Comparison of ENCODE assay signal across 10 cellular contexts in the genomic region with DNA sequence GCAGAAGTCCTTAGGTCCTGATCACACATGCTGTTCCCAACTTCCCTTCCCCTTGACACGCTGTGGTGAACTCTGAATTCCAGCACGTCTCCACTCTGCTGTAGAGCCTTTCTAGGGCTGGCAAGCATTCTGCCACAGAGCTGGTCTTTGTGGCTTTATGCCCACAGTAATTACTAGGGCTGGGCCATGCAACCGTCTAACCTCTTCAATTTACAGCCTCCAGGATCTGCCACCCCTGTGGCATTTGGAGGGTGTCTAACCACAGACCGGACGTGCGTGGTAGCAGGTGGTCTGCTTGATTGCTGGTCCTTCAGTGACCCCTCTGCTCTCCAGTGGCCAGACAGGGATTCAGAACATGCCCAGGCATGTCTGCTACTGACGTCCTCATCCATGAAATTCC. TPM values are rescaled to one million over a fixed set of nuclear protein-coding genes. Genes with fewer than 3 reads are reported as not detected.
A peak's percentile ranks its signal among the peaks of the same experiment; 100 is the strongest.
DNase-seq lines count a peak whose midpoint lies in the region; ATAC-seq and TF ChIP-seq lines count a peak whose summit lies in the region.
"Had no signal": no experiment of that assay in that cellular context is flagged by ENCODE, and none has a peak within 500 bp of the region (broad histone marks: within the 10 kb centered on the region; RNA-seq: fewer than 3 reads in every experiment).

No MANE protein-coding gene starts in this region.

- no peak overlapping the region for H3K27ac Mint-ChIP-seq in Caco-2 (ENCODE audit: unreplicated experiment)
- no peak overlapping the region for H3K27ac Mint-ChIP-seq in activated T-cell treated with anti-CD3 and anti-CD28 coated beads, Interleukin-2, amount 50 U/mL, for 72 hours

- H3K9me3 Mint-ChIP-seq in Caco-2 (ENCODE audit: unreplicated experiment) = no peaks in the 10 kb centered on the region
- no peaks in the 10 kb centered on the region for H3K9me3 Mint-ChIP-seq in activated T-cell treated with anti-CD3 and anti-CD28 coated beads, Interleukin-2, amount 50 U/mL, for 72 hours

- no peaks in the 10 kb centered on the region for H3K36me3 Mint-ChIP-seq in Caco-2 (ENCODE audit: insufficient read depth, unreplicated experiment)
- no peaks in the 10 kb centered on the region for H3K36me3 Mint-ChIP-seq in activated T-cell treated with anti-CD3 and anti-CD28 coated beads, Interleukin-2, amount 50 U/mL, for 72 hours (ENCODE audit: insufficient read depth in 2 of 2)

- peaks cover 22% of the 10 kb centered on the region; the same call in 1 of the 2 replicates for H3K27me3 ChIP-seq in ACC112 (ENCODE audit: insufficient read depth, low read length)
- H3K27me3 ChIP-seq in Caco-2 (replicated peaks; ENCODE audit: control insufficient read depth, insufficient read depth, low read length) = no peaks in the 10 kb centered on the region

- no peak overlapping the region for H2AFZ ChIP-seq in ACC112 (ENCODE audit: low read length, unreplicated experiment)

- H3K9me3 ChIP-seq in Caco-2 = peaks cover 4% of the 10 kb centered on the region; the same call in 1 of the 2 replicates

- POLR2A ChIA-PET in RWPE1 (lab: Yijun Ruan, JAX; ENCODE audit: low non-redundant PET) = no interaction called here
- POLR2A ChIA-PET in Caco-2 (lab: Charles Lee) = no interaction called here

- DNase-seq in GM03348 (ENCODE audit: low spot score) = peak; percentile 14
- peak; percentile 23 for DNase-seq in RWPE1 (ENCODE audit: low spot score)
- peak; percentile 35 for DNase-seq in iPS-NIHi11 (ENCODE audit: low spot score)
- no peak for DNase-seq in Caco-2
- DNase-seq in activated T-cell treated with anti-CD3 and anti-CD28 coated beads, Interleukin-2, amount 50 U/mL, for 72 hours = no peak
- no peak for DNase-seq in NCI-H69 (lab: John Stamatoyannopoulos, UW)
- DNase-seq: activated T-cell treated with anti-CD3 and anti-CD28 coated beads, Interleukin-2, amount 50 U/mL, for 1 hour; NCI-H1417 treated with DMSO at 0.1 percent for 48 hours had no signal

- BruUV-seq in Caco-2 (replicated peaks; lab: Mats Ljungman, UMichigan) = no TSS peak

- ATAC-seq in activated T-cell treated with anti-CD3 and anti-CD28 coated beads, Interleukin-2, amount 50 U/mL, for 72 hours (replicated peaks in 1 of 2) = no peak
- no peak for ATAC-seq in HG03025 (IDR thresholded peaks at IDR 0.05; ENCODE audit: low FRiP score, unreplicated experiment)

- H3K27me3 Mint-ChIP-seq in Caco-2 (ENCODE audit: insufficient read depth, unreplicated experiment) = peaks cover 8% of the 10 kb centered on the region
- H3K27me3 Mint-ChIP-seq in activated T-cell treated with anti-CD3 and anti-CD28 coated beads, Interleukin-2, amount 50 U/mL, for 72 hours (ENCODE audit: low read depth) = peaks cover 2% of the 10 kb centered on the region

- H3K4me3 Mint-ChIP-seq in Caco-2 (ENCODE audit: unreplicated experiment) = no peak overlapping the region
- H3K4me3 Mint-ChIP-seq in activated T-cell treated with anti-CD3 and anti-CD28 coated beads, Interleukin-2, amount 50 U/mL, for 72 hours = no peak overlapping the region

- H3K4me3 ChIP-seq in ACC112 (ENCODE audit: low read depth, low read length) = no peak overlapping the region
- H3K4me3 ChIP-seq in Caco-2 (ENCODE audit: low read depth, low read length) = no peak overlapping the region

- H3K4me1 Mint-ChIP-seq in Caco-2 (ENCODE audit: low read depth, unreplicated experiment) = no peaks in the 10 kb centered on the region
- H3K4me1 Mint-ChIP-seq in activated T-cell treated with anti-CD3 and anti-CD28 coated beads, Interleukin-2, amount 50 U/mL, for 72 hours (ENCODE audit: low read depth) = peaks cover 8% of the 10 kb centered on the region

- TF ChIP-seq CTCF in RWPE1 (conservative IDR thresholded peaks at IDR 0.05; ENCODE audit: low read depth) (no peak), Caco-2 (IDR thresholded peaks at IDR 0.05; ENCODE audit: insufficient read depth in 1 of 2, low read depth in 1 of 2, low read length in 1 of 2, severe bottlenecking in 1 of 2, unreplicated experiment in 1 of 2) (no peak)

- H3K79me2 ChIP-seq in ACC112 (ENCODE audit: control insufficient read depth, insufficient read depth, low read length, unreplicated experiment) = no peaks in the 10 kb centered on the region

- H3K27ac ChIP-seq in ACC112 (ENCODE audit: low read depth, low read length) (peak overlapping the region; percentile 54; the same call in 1 of the 2 replicates), RWPE1 (peak overlapping the region; percentile 96)

- CTCF ChIA-PET in RWPE1 (lab: Yijun Ruan, JAX) (no interaction called here), Caco-2 (lab: Charles Lee) (no interaction called here)

- H3K4me1 ChIP-seq in ACC112 (ENCODE audit: control insufficient read depth, insufficient read depth, low read length, unreplicated experiment) (peaks cover 4% of the 10 kb centered on the region), Caco-2 (no peaks in the 10 kb centered on the region)

- H3K36me3 ChIP-seq in ACC112 (ENCODE audit: insufficient read depth, low read length) (no peaks in the 10 kb centered on the region), Caco-2 (ENCODE audit: control insufficient read depth, insufficient read depth, low read length) (no peaks in the 10 kb centered on the region)

- intact Hi-C loops in Caco-2 (cut with micrococcal nuclease; ENCODE audit: unreplicated experiment) = no loop called here

RNA-seq across cellular contexts. Expression of a gene that starts 43.1 kb away (rescaled TPM):
- 0.32 and 0.70 TPM in 2 replicates for total RNA-seq in Caco-2 (2022)
- total RNA-seq in activated T-cell treated with anti-CD3 and anti-CD28 coated beads, Interleukin-2, amount 50 U/mL, for 72 hours = 1 to 10 TPM; 2.5 TPM

Comparison
In these comparisons a context has a peak if more than half of its experiments do, and no peak if none do; other contexts are left out.
1. DNase-seq: peak in GM03348 (single experiment), RWPE1 (single experiment) and iPS-NIHi11 (single experiment); none in Caco-2 (0 of 2), activated T-cell treated with anti-CD3 and anti-CD28 coated beads, Interleukin-2, amount 50 U/mL, for 72 hours (0 of 2) and NCI-H69 (single experiment).